18 cellular contexts compared by ENCODE assay signal in genomic region chr7:112431803-112432202, GRCh38.
"Had no signal": no experiment of that assay in that cellular context is flagged by ENCODE, and none has a peak within 500 bp of the region (broad histone marks: within the 10 kb centered on the region; RNA-seq: fewer than 3 reads in every experiment).

No MANE protein-coding gene starts in this region.

- H3K4me3 ChIP-seq: esophagus muscularis mucosa, lower lobe of right lung, right lobe of liver, thoracic aorta, tibial nerve, upper lobe of left lung had no signal

- ATAC-seq: left ventricle myocardium superior; lower lobe of right lung; naive thymus-derived CD8-positive, alpha-beta T cell; right lobe of liver; stimulated activated naive B cell treated with anti-CD40 and anti-IgM and Interleukin-4, amounts not matched to agents 10 μg/mL and 1 μg/mL and 100 μg/mL, for 72 hours had no signal

- DNase-seq: cortex of kidney; effector CD4-positive, alpha-beta T cell; foreskin melanocyte; glutamatergic neuron; hypothalamus; immature natural killer cell; islet precursor cell; left ventricle myocardium superior; lower lobe of right lung; naive thymus-derived CD8-positive, alpha-beta T cell; right lobe of liver; stimulated activated CD4-positive, alpha-beta T cell treated with anti-CD3 and anti-CD28 coated beads, Interleukin-15, amount 100 ng/mL, for 24 hours; stimulated activated CD4-positive, alpha-beta T cell treated with anti-CD3 and anti-CD28 coated beads, Interleukin-2, amount 100 ng/mL, for 48 hours; stimulated activated naive B cell treated with anti-CD40 and anti-IgM and Interleukin-4, amounts not matched to agents 10 μg/mL and 1 μg/mL and 100 μg/mL, for 72 hours; upper lobe of left lung had no signal
